In genomic region chr2:182933629-182934028, GRCh38 we compare ENCODE assay signal across 18 cellular contexts.
DNase-seq lines count a peak whose midpoint lies in the region; ATAC-seq and TF ChIP-seq lines count a peak whose summit lies in the region.
"Had no signal": no experiment of that assay in that cellular context is flagged by ENCODE, and none has a peak within 500 bp of the region (broad histone marks: within the 10 kb centered on the region; RNA-seq: fewer than 3 reads in every experiment).

No MANE protein-coding gene starts in this region.

- H3K4me1 ChIP-seq in mesenchymal stem cell (ENCODE audit: control insufficient read depth, insufficient read depth, low read depth, low read length) (peaks cover 3% of the 10 kb centered on the region), tibial artery (no peaks in the 10 kb centered on the region)
- no peaks in the 10 kb centered on the region for H3K4me1 ChIP-seq in CD8-positive, alpha-beta memory T cell (ENCODE audit: insufficient read depth, low read length)
- H3K4me1 ChIP-seq: gastrocnemius medialis had no signal

- 100% methylated on average over 3 of the region's 3 CpGs for WGBS in mesenchymal stem cell

- H3K79me1 ChIP-seq in mesenchymal stem cell (replicated peaks; ENCODE audit: low read length, poor library complexity, severe bottlenecking) = peaks cover 13% of the 10 kb centered on the region

- DNase-seq in mesenchymal stem cell (no peak), tibial artery (no peak), GM10266 (ENCODE audit: extremely low spot score) (no peak)
- DNase-seq in CD8-positive, alpha-beta memory T cell = no peak
- DNase-seq: activated CD8-positive, alpha-beta memory T cell treated with anti-CD3 and anti-CD28 coated beads, Interleukin-2, amount 10 ng/mL, durations not matched to agents 7 days and 5 days; dorsolateral prefrontal cortex; gastrocnemius medialis; left cardiac atrium; NCI-H2081; NCI-H510A treated with DMSO at 0.1 percent for 48 hours; stimulated activated CD4-positive, alpha-beta T cell treated with anti-CD3 and anti-CD28 coated beads, Interleukin-4, amount 100 ng/mL, for 4 hours had no signal

- POLR2A ChIA-PET in CD8-positive, alpha-beta memory T cell (lab: Charles Lee) = no interaction called here

- no peak overlapping the region for H3K18ac ChIP-seq in mesenchymal stem cell (ENCODE audit: low read depth in 1 of 2, low read length in 2 of 2)

- H3K27ac Mint-ChIP-seq in CD8-positive, alpha-beta memory T cell = no peak overlapping the region
- H3K27ac Mint-ChIP-seq: activated CD8-positive, alpha-beta memory T cell treated with anti-CD3 and anti-CD28 coated beads, Interleukin-2, amount 10 ng/mL, durations not matched to agents 7 days and 5 days; activated T-helper 2 cell treated with anti-CD3 and anti-CD28 coated beads, Interferon-gamma antibody, Interleukin-2, Interleukin-4, amounts not matched to agents 10 μg/mL and 5 μg/mL and 100 μg/mL, durations not matched to agents 14 hours and 24 hours and 36 hours; neural progenitor cell had no signal

- H3K4me3 ChIP-seq in mesenchymal stem cell (ENCODE audit: insufficient read depth in 1 of 2, low read depth in 1 of 2, low read length in 2 of 2) (no peak overlapping the region), tibial artery (no peak overlapping the region)
- H3K4me3 ChIP-seq in CD8-positive, alpha-beta memory T cell (ENCODE audit: low read length) = no peak overlapping the region
- H3K4me3 ChIP-seq: dorsolateral prefrontal cortex, gastrocnemius medialis, neural progenitor cell, smooth muscle cell had no signal

- no peak overlapping the region for H2AK5ac ChIP-seq in mesenchymal stem cell (ENCODE audit: low read length, severe bottlenecking)

- CTCF ChIA-PET in CD8-positive, alpha-beta memory T cell (lab: Charles Lee) = no interaction called here

- no peaks in the 10 kb centered on the region for H3K9me3 Mint-ChIP-seq in CD8-positive, alpha-beta memory T cell
- H3K9me3 Mint-ChIP-seq: activated T-helper 2 cell treated with anti-CD3 and anti-CD28 coated beads, Interferon-gamma antibody, Interleukin-2, Interleukin-4, amounts not matched to agents 10 μg/mL and 5 μg/mL and 100 μg/mL, durations not matched to agents 14 hours and 24 hours and 36 hours; neural progenitor cell had no signal

- no peak overlapping the region for H2BK120ac ChIP-seq in mesenchymal stem cell (ENCODE audit: low read depth, low read length)

- no peak overlapping the region for H2BK15ac ChIP-seq in mesenchymal stem cell (ENCODE audit: low read depth, poor library complexity, severe bottlenecking)

- no peak overlapping the region for H3K9ac ChIP-seq in mesenchymal stem cell (ENCODE audit: low read length)
- H3K9ac ChIP-seq: neural progenitor cell had no signal

- H2BK12ac ChIP-seq in mesenchymal stem cell (ENCODE audit: low read length in 2 of 2) = no peak overlapping the region

- no peak overlapping the region for H2AFZ ChIP-seq in mesenchymal stem cell (ENCODE audit: low read depth, low read length)
- H2AFZ ChIP-seq: neural progenitor cell had no signal

- H3K36me3 ChIP-seq in mesenchymal stem cell (ENCODE audit: control insufficient read depth in 1 of 2, insufficient read depth in 2 of 2, low read depth in 1 of 2, low read length in 2 of 2) (peaks cover 5 to 94% of the 10 kb centered on the region in 2 experiments), tibial artery (peaks cover 36 to 61% (median 57%) of the 10 kb centered on the region in 3 donors)
- no peaks in the 10 kb centered on the region for H3K36me3 ChIP-seq in CD8-positive, alpha-beta memory T cell (ENCODE audit: insufficient read depth, low read length)

- H3K4me2 ChIP-seq in mesenchymal stem cell (ENCODE audit: low read length, poor library complexity, severe bottlenecking) = no peak overlapping the region
- H3K4me2 ChIP-seq: neural progenitor cell, smooth muscle cell had no signal

- H2BK5ac ChIP-seq in mesenchymal stem cell (ENCODE audit: low read depth, low read length, poor library complexity, severe bottlenecking) = no peak overlapping the region

- peaks cover 4 to 13% (median 12%) of the 10 kb centered on the region in 3 donors for H3K36me3 Mint-ChIP-seq in CD8-positive, alpha-beta memory T cell

- no peak overlapping the region for H3K4ac ChIP-seq in mesenchymal stem cell (ENCODE audit: low read depth in 1 of 2, low read length in 2 of 2)

- peak overlapping the region; percentile 14 for H3K27ac ChIP-seq in mesenchymal stem cell (ENCODE audit: low read length, poor library complexity, severe bottlenecking)
- no peak overlapping the region for H3K27ac ChIP-seq in tibial artery
- no peak overlapping the region for H3K27ac ChIP-seq in CD8-positive, alpha-beta memory T cell (ENCODE audit: low read depth, low read length)
- H3K27ac ChIP-seq: dorsolateral prefrontal cortex, epithelial cell of prostate, gastrocnemius medialis, neural progenitor cell had no signal

- H3K23ac ChIP-seq in mesenchymal stem cell (ENCODE audit: low read length in 2 of 2) = no peak overlapping the region

- no peaks in the 10 kb centered on the region for H3K27me3 Mint-ChIP-seq in CD8-positive, alpha-beta memory T cell
- H3K27me3 Mint-ChIP-seq: activated CD8-positive, alpha-beta memory T cell treated with anti-CD3 and anti-CD28 coated beads, Interleukin-2, amount 10 ng/mL, durations not matched to agents 7 days and 5 days had no signal

- H4K8ac ChIP-seq in mesenchymal stem cell (ENCODE audit: low read length) = no peak overlapping the region

- peak; percentile 57 for ATAC-seq in GM19324 (IDR thresholded peaks at IDR 0.05; ENCODE audit: low FRiP score, unreplicated experiment)
- peak; percentile 40 for ATAC-seq in HG02623 (IDR thresholded peaks at IDR 0.05; ENCODE audit: unreplicated experiment)
- ATAC-seq in HG03159 (IDR thresholded peaks at IDR 0.05; ENCODE audit: unreplicated experiment) = peak; percentile 70
- ATAC-seq: activated CD8-positive, alpha-beta memory T cell treated with anti-CD3 and anti-CD28 coated beads, Interleukin-2, amount 10 ng/mL, durations not matched to agents 7 days and 5 days; gastrocnemius medialis; left cardiac atrium had no signal

- TF ChIP-seq CTCF in tibial artery (IDR thresholded peaks at IDR 0.05) (no peak), GM10266 (IDR thresholded peaks at IDR 0.05; ENCODE audit: control insufficient read depth, insufficient read depth, low read depth, missing control alignments) (no peak)

- no peak overlapping the region for H3K14ac ChIP-seq in mesenchymal stem cell (ENCODE audit: low read length in 2 of 2)

- no peak overlapping the region for H3K4me3 Mint-ChIP-seq in CD8-positive, alpha-beta memory T cell
- H3K4me3 Mint-ChIP-seq: activated CD8-positive, alpha-beta memory T cell treated with anti-CD3 and anti-CD28 coated beads, Interleukin-2, amount 10 ng/mL, durations not matched to agents 7 days and 5 days; neural progenitor cell had no signal

- H3K9me3 ChIP-seq in mesenchymal stem cell (ENCODE audit: control insufficient read depth, low read length) = no peaks in the 10 kb centered on the region
- H3K9me3 ChIP-seq in tibial artery = no peaks in the 10 kb centered on the region
- no peaks in the 10 kb centered on the region for H3K9me3 ChIP-seq in CD8-positive, alpha-beta memory T cell (ENCODE audit: low read length)
- H3K9me3 ChIP-seq: gastrocnemius medialis had no signal

- no peak overlapping the region for H4K91ac ChIP-seq in mesenchymal stem cell (ENCODE audit: low read length)

- intact Hi-C loops in tibial artery (cut with DNase I; ENCODE audit: low total_unique reads) = no loop called here

- H3K4me1 Mint-ChIP-seq in CD8-positive, alpha-beta memory T cell = no peaks in the 10 kb centered on the region
- H3K4me1 Mint-ChIP-seq: activated CD8-positive, alpha-beta memory T cell treated with anti-CD3 and anti-CD28 coated beads, Interleukin-2, amount 10 ng/mL, durations not matched to agents 7 days and 5 days had no signal

- H3K27me3 ChIP-seq in mesenchymal stem cell (ENCODE audit: control insufficient read depth in 1 of 2, insufficient read depth in 1 of 2, low read length in 2 of 2) (no peaks in the 10 kb centered on the region), tibial artery (no peaks in the 10 kb centered on the region)
- no peaks in the 10 kb centered on the region for H3K27me3 ChIP-seq in CD8-positive, alpha-beta memory T cell (ENCODE audit: insufficient read depth, low read length, poor library complexity, severe bottlenecking)
- H3K27me3 ChIP-seq: dorsolateral prefrontal cortex, gastrocnemius medialis, neural progenitor cell had no signal
